Comparison of ENCODE assay signal across 10 cellular contexts in genomic region chr15:89067751-89068150, GRCh38.
A peak's percentile ranks its signal among the peaks of the same experiment; 100 is the strongest.
DNase-seq lines count a peak whose midpoint lies in the region; ATAC-seq lines count a peak whose summit lies in the region.
"Had no signal": no experiment of that assay in that cellular context is flagged by ENCODE, and none has a peak within 500 bp of the region (broad histone marks: within the 10 kb centered on the region; RNA-seq: fewer than 3 reads in every experiment).

No MANE protein-coding gene starts in this region.

- no peaks in the 10 kb centered on the region for H3K27me3 Mint-ChIP-seq in central memory CD8-positive, alpha-beta T cell

- peak overlapping the region; percentile 26 for H3K27ac Mint-ChIP-seq in central memory CD8-positive, alpha-beta T cell (ENCODE audit: low read depth)

- intact Hi-C loops in head of caudate nucleus (cut with DNase I) = no loop called here

- DNase-seq in central memory CD8-positive, alpha-beta T cell (ENCODE audit: low spot score in 2 of 2) = no peak
- DNase-seq in NCI-H1436 treated with DMSO at 0.1 percent for 48 hours (lab: John Stamatoyannopoulos, UW) = no peak
- no peak for DNase-seq in head of caudate nucleus
- DNase-seq in NCI-H1092 (lab: John Stamatoyannopoulos, UW) = no peak
- no peak for DNase-seq in stimulated activated CD4-positive, alpha-beta T cell treated with anti-CD3 and anti-CD28 coated beads, Interleukin-1b, Interleukin-23, amount 100 ng/mL, for 48 hours
- DNase-seq: hippocampal formation, thyroid gland had no signal

- peak; percentile 24 for ATAC-seq in GM18498 (IDR thresholded peaks at IDR 0.05; ENCODE audit: unreplicated experiment)
- peak; percentile 29 for ATAC-seq in GM21515 (IDR thresholded peaks at IDR 0.05; ENCODE audit: unreplicated experiment)
- ATAC-seq in HG03520 (IDR thresholded peaks at IDR 0.05; ENCODE audit: unreplicated experiment) = peak; percentile 27
- no peak for ATAC-seq in central memory CD8-positive, alpha-beta T cell (replicated peaks; ENCODE audit: extremely low read depth, poor library complexity, severe bottlenecking)

- H3K4me1 Mint-ChIP-seq in central memory CD8-positive, alpha-beta T cell = no peaks in the 10 kb centered on the region

- H3K36me3 Mint-ChIP-seq in central memory CD8-positive, alpha-beta T cell (ENCODE audit: insufficient read depth) = no peaks in the 10 kb centered on the region

- peaks cover 13% of the 10 kb centered on the region for H3K9me3 Mint-ChIP-seq in central memory CD8-positive, alpha-beta T cell

- no peak overlapping the region for H3K4me3 Mint-ChIP-seq in central memory CD8-positive, alpha-beta T cell
